ENCODE assay signal across 32 cellular contexts in genomic region chr12:22731231-22731630, GRCh38.
"Had no signal": no experiment of that assay in that cellular context is flagged by ENCODE, and none has a peak within 500 bp of the region (broad histone marks: within the 10 kb centered on the region; RNA-seq: fewer than 3 reads in every experiment).

No MANE protein-coding gene starts in this region.

- H3K27me3 Mint-ChIP-seq: activated T-helper 17 cell treated with anti-CD3 and anti-CD28 coated beads, Interleukin-2, amount 50 U/mL, for 72 hours; stimulated activated naive B cell treated with anti-CD40 and anti-IgM and Interleukin-4, amounts not matched to agents 10 μg/mL and 1 μg/mL and 100 μg/mL, for 72 hours had no signal

- H3K9me3 Mint-ChIP-seq: activated T-cell treated with anti-CD3 and anti-CD28 coated beads, Interleukin-2, amount 50 U/mL, for 24 hours; nephron progenitor cell; stimulated activated naive B cell treated with anti-CD40 and anti-IgM and Interleukin-4, amounts not matched to agents 10 μg/mL and 1 μg/mL and 100 μg/mL, for 72 hours; WTC11 had no signal

- H3K4me3 Mint-ChIP-seq: activated CD4-positive, alpha-beta T cell treated with anti-CD3 and anti-CD28 coated beads for 36 hours; activated naive CD8-positive, alpha-beta T cell; activated T-cell treated with anti-CD3 and anti-CD28 coated beads, Interleukin-2, amount 50 U/mL, for 24 hours; activated T-helper 17 cell treated with anti-CD3 and anti-CD28 coated beads, Interleukin-2, amount 50 U/mL, for 72 hours; memory B cell; nephron progenitor cell; stimulated activated naive B cell treated with anti-CD40 and anti-IgM and Interleukin-4, amounts not matched to agents 10 μg/mL and 1 μg/mL and 100 μg/mL, for 72 hours; type B pancreatic cell; WTC11 had no signal

- H3K27me3 ChIP-seq: adrenal gland, ascending aorta, esophagus muscularis mucosa, heart left ventricle, testis, vagina had no signal

- H3K36me3 ChIP-seq: adrenal gland, ascending aorta, esophagus muscularis mucosa, heart left ventricle, vagina had no signal

- H3K4me1 Mint-ChIP-seq: activated T-helper 17 cell treated with anti-CD3 and anti-CD28 coated beads, Interleukin-2, amount 50 U/mL, for 72 hours; memory B cell; stimulated activated naive B cell treated with anti-CD40 and anti-IgM and Interleukin-4, amounts not matched to agents 10 μg/mL and 1 μg/mL and 100 μg/mL, for 72 hours; WTC11 had no signal

- FAIRE-seq: endothelial cell of umbilical vein, kidney had no signal

- H3K4me1 ChIP-seq: testis had no signal

- ATAC-seq: activated CD4-positive, alpha-beta T cell treated with anti-CD3 and anti-CD28 coated beads for 36 hours; activated T-helper 17 cell treated with anti-CD3 and anti-CD28 coated beads, Interleukin-2, amount 50 U/mL, for 72 hours; heart left ventricle; sciatic nerve; stimulated activated naive B cell treated with anti-CD40 and anti-IgM and Interleukin-4, amounts not matched to agents 10 μg/mL and 1 μg/mL and 100 μg/mL, for 72 hours; WTC11 had no signal

- H3K27ac ChIP-seq: heart left ventricle, testis, vagina had no signal

- H3K9me3 ChIP-seq: adrenal gland, ascending aorta, esophagus muscularis mucosa, heart left ventricle, testis, vagina had no signal

- H3K27ac Mint-ChIP-seq: activated CD4-positive, alpha-beta T cell treated with anti-CD3 and anti-CD28 coated beads for 36 hours; activated naive CD8-positive, alpha-beta T cell; activated T-cell treated with anti-CD3 and anti-CD28 coated beads, Interleukin-2, amount 50 U/mL, for 24 hours; activated T-helper 17 cell treated with anti-CD3 and anti-CD28 coated beads, Interleukin-2, amount 50 U/mL, for 72 hours; memory B cell; nephron progenitor cell; stimulated activated naive B cell treated with anti-CD40 and anti-IgM and Interleukin-4, amounts not matched to agents 10 μg/mL and 1 μg/mL and 100 μg/mL, for 72 hours; type B pancreatic cell; WTC11 had no signal

- H3K36me3 Mint-ChIP-seq: activated naive CD8-positive, alpha-beta T cell; memory B cell; stimulated activated naive B cell treated with anti-CD40 and anti-IgM and Interleukin-4, amounts not matched to agents 10 μg/mL and 1 μg/mL and 100 μg/mL, for 72 hours; type B pancreatic cell; WTC11 had no signal

- H3K4me3 ChIP-seq: adrenal gland, ascending aorta, esophagus muscularis mucosa, heart left ventricle, smooth muscle cell, testis, vagina had no signal

- H3K4me2 ChIP-seq: smooth muscle cell had no signal

- DNase-seq: activated CD4-positive, alpha-beta T cell treated with anti-CD3 and anti-CD28 coated beads for 36 hours; activated CD4-positive, alpha-beta T cell treated with anti-CD3 and anti-CD28 coated beads, Interleukin-2, amount 50 U/mL, for 4 hours; activated CD8-positive, alpha-beta memory T cell treated with anti-CD3 and anti-CD28 coated beads for 24 hours; activated CD8-positive, alpha-beta memory T cell treated with anti-CD3 and anti-CD28 coated beads, Interleukin-2, amount 50 U/mL, for 4 hours; activated naive CD4-positive, alpha-beta T cell; activated T-cell treated with anti-CD3 and anti-CD28 coated beads, Interleukin-2, amount 50 U/mL, for 24 hours; adrenal gland; central memory CD4-positive, alpha-beta T cell; dermis blood vessel endothelial cell; effector CD8-positive, alpha-beta T cell; heart left ventricle; kidney; nephron progenitor cell; nucleus accumbens; posterior cingulate gyrus; stimulated activated CD4-positive, alpha-beta T cell treated with anti-CD3 and anti-CD28 coated beads, Interleukin-2, amount 100 ng/mL, for 48 hours; stimulated activated CD8-positive, alpha-beta memory T cell treated with anti-CD3 and anti-CD28 coated beads, Interleukin-4, amount 100 ng/mL, for 48 hours; stimulated activated naive B cell treated with anti-CD40 and anti-IgM and Interleukin-4, amounts not matched to agents 10 μg/mL and 1 μg/mL and 100 μg/mL, for 72 hours; T-helper 1 cell; T-helper 9 cell; testis had no signal
